ENCODE assay signal across 1 cellular context in genomic region chr1:155000725-155001437, GRCh38.
TF ChIP-seq lines count a peak whose summit lies in the region.

No MANE protein-coding gene starts in this region.

TF ChIP-seq in K562, 482 proteins besides CTCF, POLR2A, EP300 and RAD21 (continues in another document):
- TF ChIP-seq YY1 (IDR thresholded peaks at IDR 0.05; ENCODE audit: borderline replicate concordance in 1 of 3, control insufficient read depth in 1 of 3, extremely low read depth in 1 of 3, insufficient read depth in 3 of 3, insufficient read length in 1 of 3, insufficient replicate concordance in 2 of 3, low read depth in 1 of 3, low read length in 2 of 3) (peak in 1 of 3 experiments; percentile 69), ETV6 (IDR thresholded peaks at IDR 0.05; ENCODE audit: borderline replicate concordance in 1 of 2, low read depth in 2 of 2, low read length in 1 of 2) (no peak), ETV6 (CRISPR knock-in tag; IDR thresholded peaks at IDR 0.05; ENCODE audit: borderline replicate concordance) (no peak), RBM39 (optimal IDR thresholded peaks at IDR 0.05; ENCODE audit: low read depth, low read length) (peak; percentile 91), MGA (IDR thresholded peaks at IDR 0.05) (peak; percentile 69; the same call in 1 of the 2 replicates), SLC30A9 (CRISPR knock-in tag; IDR thresholded peaks at IDR 0.05) (no peak), TAL1 (IDR thresholded peaks at IDR 0.05) (peak; percentile 6; the same call in 1 of the 2 replicates), DEAF1 (CRISPR knock-in tag; IDR thresholded peaks at IDR 0.05) (no peak), ZNF551 (CRISPR knock-in tag; IDR thresholded peaks at IDR 0.05) (no peak), ZNF175 (CRISPR knock-in tag; IDR thresholded peaks at IDR 0.05; ENCODE audit: low read depth) (no peak), ZNF444 (CRISPR knock-in tag; IDR thresholded peaks at IDR 0.05) (peak; percentile 71), MTA3 (IDR thresholded peaks at IDR 0.05; ENCODE audit: borderline replicate concordance) (peak; percentile 92), PHB2 (IDR thresholded peaks at IDR 0.05; ENCODE audit: low read depth) (no peak), FOXO4 (CRISPR knock-in tag; IDR thresholded peaks at IDR 0.05) (no peak), SMARCE1 (IDR thresholded peaks at IDR 0.05) (peak; percentile 91), MEF2A (IDR thresholded peaks at IDR 0.05; ENCODE audit: control insufficient read depth, low read depth, low read length) (no peak), OTX1 (CRISPR knock-in tag; IDR thresholded peaks at IDR 0.05) (no peak), GATAD2B (IDR thresholded peaks at IDR 0.05; ENCODE audit: borderline replicate concordance) (peak; percentile 76; the same call in 1 of the 2 replicates), TGIF2 (CRISPR knock-in tag; IDR thresholded peaks at IDR 0.05) (no peak), ZNF655 (CRISPR knock-in tag; IDR thresholded peaks at IDR 0.05) (no peak), KLF10 (CRISPR knock-in tag; IDR thresholded peaks at IDR 0.05) (no peak), NFIX (CRISPR knock-in tag; IDR thresholded peaks at IDR 0.05; ENCODE audit: low read depth) (no peak), BCLAF1 (IDR thresholded peaks at IDR 0.05; ENCODE audit: borderline replicate concordance in 1 of 2, control insufficient read depth in 1 of 2, low read depth in 2 of 2, low read length in 1 of 2) (no peak), ZNF274 (IDR thresholded peaks at IDR 0.05; ENCODE audit: borderline replicate concordance, low read depth, low read length) (no peak), PTBP1 (IDR thresholded peaks at IDR 0.05; ENCODE audit: low read depth, low read length) (0 out of 2 replicates have a peak, but pooled peaks have one; percentile 44), HES1 (IDR thresholded peaks at IDR 0.05; ENCODE audit: low read depth) (peak; percentile 70), GTF2F1 (IDR thresholded peaks at IDR 0.05; ENCODE audit: low read depth, low read length) (no peak; the same call in 1 of the 2 replicates), PHF21A (IDR thresholded peaks at IDR 0.05; ENCODE audit: borderline replicate concordance, low read depth) (peak; percentile 75), HSF4 (CRISPR knock-in tag; IDR thresholded peaks at IDR 0.05; ENCODE audit: borderline replicate concordance) (no peak), ZC3H4 (CRISPR knock-in tag; IDR thresholded peaks at IDR 0.05; ENCODE audit: borderline replicate concordance) (no peak), TEAD1 (CRISPR knock-in tag; IDR thresholded peaks at IDR 0.05) (peak in 1 of 2 experiments; percentile 64; a peak in 1 of 4 replicates), HDAC6 (IDR thresholded peaks at IDR 0.05; ENCODE audit: low read depth, low read length) (0 out of 2 replicates have a peak, but pooled peaks have one; percentile 17), PHTF2 (CRISPR knock-in tag; IDR thresholded peaks at IDR 0.05) (no peak), TSC22D4 (tag; IDR thresholded peaks at IDR 0.05) (no peak), ZBTB9 (CRISPR knock-in tag; IDR thresholded peaks at IDR 0.05) (peak; percentile 58; the same call in 1 of the 2 replicates), ZNF253 (CRISPR knock-in tag; conservative IDR thresholded peaks at IDR 0.05) (no peak), CBFB (CRISPR knock-in tag; IDR thresholded peaks at IDR 0.05) (no peak), MYBL2 (IDR thresholded peaks at IDR 0.05; ENCODE audit: low read depth) (no peak), MYBL2 (CRISPR knock-in tag; IDR thresholded peaks at IDR 0.05; ENCODE audit: borderline replicate concordance) (no peak), ILK (tag; IDR thresholded peaks at IDR 0.05; ENCODE audit: borderline replicate concordance, low read depth) (no peak)
